In genomic region chr11:13376838-13377237, GRCh38 we compare ENCODE assay signal across 25 cellular contexts.
DNase-seq lines count a peak whose midpoint lies in the region; ATAC-seq and TF ChIP-seq lines count a peak whose summit lies in the region.
"Had no signal": no experiment of that assay in that cellular context is flagged by ENCODE, and none has a peak within 500 bp of the region (broad histone marks: within the 10 kb centered on the region; RNA-seq: fewer than 3 reads in every experiment).

No MANE protein-coding gene starts in this region.

- no peaks in the 10 kb centered on the region for H3K4me1 Mint-ChIP-seq in stimulated activated naive CD8-positive, alpha-beta T cell treated with anti-CD3 and anti-CD28 coated beads, Interleukin-15, Interleukin-2, amounts not matched to agents 100 ng/mL and 50 ng/mL, for 24 hours (ENCODE audit: low read depth)
- H3K4me1 Mint-ChIP-seq: B cell had no signal

- H3K27ac ChIP-seq in foreskin keratinocyte, result no peak overlapping the region
- H3K27ac ChIP-seq: A549, cardiac muscle cell, GM23248, ovary, upper lobe of left lung, VCaP had no signal

- DNase-seq in NCI-H2107 treated with DMSO at 0.1 percent for 48 hours (lab: John Stamatoyannopoulos, UW; ENCODE audit: unreplicated experiment) (peak; percentile 65), NCI-H2107 (lab: John Stamatoyannopoulos, UW) (no peak), foreskin keratinocyte (no peak), foreskin fibroblast (no peak), amygdala (lab: John Stamatoyannopoulos, UW) (no peak), RKO (ENCODE audit: low spot score) (no peak)
- DNase-seq in stimulated activated naive CD8-positive, alpha-beta T cell treated with anti-CD3 and anti-CD28 coated beads, Interleukin-15, Interleukin-2, amounts not matched to agents 100 U/mL and 50 U/mL, for 24 hours, result no peak
- DNase-seq: activated CD4-positive, alpha-beta T cell treated with anti-CD3 and anti-CD28 coated beads, Interleukin-2, amount 50 U/mL, for 1 hour; anterior cingulate cortex; Caco-2; glutamatergic neuron; GM23248; HFFc6; natural killer cell; NCI-H1417 treated with DMSO at 0.1 percent for 48 hours; NCI-H2227 treated with DMSO at 0.1 percent for 48 hours; ovary; stimulated activated CD4-positive, alpha-beta T cell treated with anti-CD3 and anti-CD28 coated beads, Interleukin-4, amount 100 ng/mL, for 24 hours; upper lobe of left lung had no signal

- no peak overlapping the region for H3K4me3 Mint-ChIP-seq in stimulated activated naive CD8-positive, alpha-beta T cell treated with anti-CD3 and anti-CD28 coated beads, Interleukin-15, Interleukin-2, amounts not matched to agents 100 ng/mL and 50 ng/mL, for 24 hours
- H3K4me3 Mint-ChIP-seq: B cell; HFFc6; natural killer cell; T-helper 2 cell treated with Interferon-gamma antibody and Interleukin-4, amounts not matched to agents 5 μg/mL and 100 μg/mL, for 36 hours had no signal

- no peaks in the 10 kb centered on the region for H3K4me1 ChIP-seq in foreskin keratinocyte
- H3K4me1 ChIP-seq: A549, Caco-2 had no signal

- TF ChIP-seq CTCF in foreskin keratinocyte (conservative IDR thresholded peaks at IDR 0.05) (no peak), foreskin fibroblast (IDR thresholded peaks at IDR 0.05; ENCODE audit: low read depth, low read length) (no peak)

- H3K27ac Mint-ChIP-seq in stimulated activated naive CD8-positive, alpha-beta T cell treated with anti-CD3 and anti-CD28 coated beads, Interleukin-15, Interleukin-2, amounts not matched to agents 100 ng/mL and 50 ng/mL, for 24 hours, result peak overlapping the region; percentile 22
- H3K27ac Mint-ChIP-seq: B cell; HFFc6; T-helper 2 cell treated with Interferon-gamma antibody and Interleukin-4, amounts not matched to agents 5 μg/mL and 100 μg/mL, for 36 hours had no signal

- H3K9me3 Mint-ChIP-seq in stimulated activated naive CD8-positive, alpha-beta T cell treated with anti-CD3 and anti-CD28 coated beads, Interleukin-15, Interleukin-2, amounts not matched to agents 100 ng/mL and 50 ng/mL, for 24 hours, result no peaks in the 10 kb centered on the region
- H3K9me3 Mint-ChIP-seq: HFFc6; natural killer cell; T-helper 2 cell treated with Interferon-gamma antibody and Interleukin-4, amounts not matched to agents 5 μg/mL and 100 μg/mL, for 36 hours had no signal

- H3K27me3 ChIP-seq in foreskin keratinocyte, result no peaks in the 10 kb centered on the region
- H3K27me3 ChIP-seq: cardiac muscle cell, ovary, upper lobe of left lung had no signal

- H3K36me3 Mint-ChIP-seq in stimulated activated naive CD8-positive, alpha-beta T cell treated with anti-CD3 and anti-CD28 coated beads, Interleukin-15, Interleukin-2, amounts not matched to agents 100 ng/mL and 50 ng/mL, for 24 hours (ENCODE audit: low read depth), result peaks cover 45% of the 10 kb centered on the region

- H3K4me3 ChIP-seq in foreskin fibroblast (ENCODE audit: low read depth in 1 of 2, low read length in 2 of 2), result no peak overlapping the region
- H3K4me3 ChIP-seq: A549, cardiac muscle cell, GM23248, ovary, upper lobe of left lung had no signal

- ATAC-seq in stimulated activated naive CD8-positive, alpha-beta T cell treated with anti-CD3 and anti-CD28 coated beads, Interleukin-15, Interleukin-2, amounts not matched to agents 100 U/mL and 50 U/mL, for 24 hours, result no peak
- peak; percentile 14 for ATAC-seq in foreskin keratinocyte

- H3K27me3 Mint-ChIP-seq in stimulated activated naive CD8-positive, alpha-beta T cell treated with anti-CD3 and anti-CD28 coated beads, Interleukin-15, Interleukin-2, amounts not matched to agents 100 ng/mL and 50 ng/mL, for 24 hours, result no peaks in the 10 kb centered on the region
- H3K27me3 Mint-ChIP-seq: B cell had no signal
